Comparison of ENCODE assay signal across 8 cellular contexts in the genomic region with DNA sequence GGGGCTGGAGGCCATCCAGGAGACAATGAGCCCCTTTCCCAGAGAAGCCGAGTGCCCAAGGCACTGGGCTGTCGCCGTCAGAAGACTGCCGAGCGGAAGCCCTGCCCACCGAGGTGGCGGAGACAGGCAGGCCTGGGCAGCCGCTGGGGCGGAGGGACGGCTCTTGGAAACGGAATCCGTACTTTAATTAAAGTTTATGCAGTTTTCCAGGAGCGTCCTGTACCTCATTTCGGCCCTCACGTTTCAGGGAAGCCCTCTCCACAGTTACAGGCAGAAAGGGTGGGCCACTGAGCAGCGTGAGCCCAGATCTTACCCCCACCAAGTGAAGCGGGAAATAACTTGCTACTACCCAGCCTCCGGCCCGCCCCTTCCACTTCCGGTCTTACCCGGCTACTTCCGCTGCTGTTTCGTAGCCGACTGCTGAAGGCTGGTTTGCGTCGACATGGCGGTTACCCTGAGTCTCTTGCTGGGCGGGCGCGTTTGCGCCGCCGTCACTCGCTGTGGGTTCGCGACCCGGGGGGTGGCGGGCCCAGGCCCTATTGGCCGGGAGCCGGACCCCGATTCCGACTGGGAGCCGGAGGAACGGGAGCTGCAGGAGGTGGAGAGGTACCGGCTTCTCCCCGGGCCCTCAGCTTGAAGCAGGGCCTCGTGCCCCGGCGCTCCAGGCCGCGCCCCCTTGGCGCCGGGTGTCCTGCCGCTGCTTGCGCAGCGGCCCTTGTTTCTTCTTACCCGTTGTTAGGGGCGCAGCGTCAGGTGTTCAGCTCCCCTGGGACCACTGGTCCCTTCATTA. TPM values are rescaled to one million over a fixed set of nuclear protein-coding genes. Genes with fewer than 3 reads are reported as not detected.
A peak's percentile ranks its signal among the peaks of the same experiment; 100 is the strongest.
DNase-seq lines count a peak whose midpoint lies in the region; ATAC-seq and TF ChIP-seq lines count a peak whose summit lies in the region.

A gene with protein sequence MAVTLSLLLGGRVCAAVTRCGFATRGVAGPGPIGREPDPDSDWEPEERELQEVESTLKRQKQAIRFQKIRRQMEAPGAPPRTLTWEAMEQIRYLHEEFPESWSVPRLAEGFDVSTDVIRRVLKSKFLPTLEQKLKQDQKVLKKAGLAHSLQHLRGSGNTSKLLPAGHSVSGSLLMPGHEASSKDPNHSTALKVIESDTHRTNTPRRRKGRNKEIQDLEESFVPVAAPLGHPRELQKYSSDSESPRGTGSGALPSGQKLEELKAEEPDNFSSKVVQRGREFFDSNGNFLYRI (plus strand): TSS at position 402 of the 790 bp plus-strand sequence. CDS start 41 bp downstream, at position 443.

- no peaks in the 10 kb centered on the region for H3K9me3 ChIP-seq in PC-3 (ENCODE audit: low read length)

- peak; percentile 91 for DNase-seq in DMS53 (lab: John Stamatoyannopoulos, UW)
- peak; percentile 92 for DNase-seq in Jurkat, Clone E6-1 (ENCODE audit: low read depth, low spot score)
- DNase-seq in PC-3 = peak; percentile 85
- DNase-seq in activated T-cell treated with anti-CD3 and anti-CD28 coated beads for 48 hours (ENCODE audit: low read depth) = peak; percentile 87
- peak; percentile 54 for DNase-seq in epithelial cell of proximal tubule (ENCODE audit: low read depth)
- DNase-seq in mucosa of gallbladder (ENCODE audit: low spot score) = peak; percentile 93
- DNase-seq in stimulated activated CD8-positive, alpha-beta memory T cell treated with anti-CD3 and anti-CD28 coated beads, Interleukin-4, amount 100 ng/mL, for 24 hours (ENCODE audit: low read depth) = peak; percentile 87

- BruUV-seq in PC-3 (replicated peaks; lab: Mats Ljungman, UMichigan) = no TSS peak

- TF ChIP-seq CTCF in PC-3 (conservative IDR thresholded peaks at IDR 0.05; ENCODE audit: low read depth, low read length) (no peak), epithelial cell of proximal tubule (conservative IDR thresholded peaks at IDR 0.05; ENCODE audit: low read depth, low read length) (no peak)

- peak within 1 kb of the TSS; percentile 60 for H2AFZ ChIP-seq in PC-3 (ENCODE audit: low read length)

- H3K79me2 ChIP-seq in PC-3 (ENCODE audit: low read length) = peaks cover 62% of the 10 kb centered on the region

- POLR2A ChIA-PET in PC-3 (lab: Charles Lee; ENCODE audit: unreplicated experiment) = no interaction called here

- peak within 1 kb of the TSS; percentile 97 for H3K4me2 ChIP-seq in PC-3 (ENCODE audit: low read length)

- peaks cover 18% of the 10 kb centered on the region for H3K36me3 ChIP-seq in PC-3 (ENCODE audit: low read depth, low read length)

- H4K20me1 ChIP-seq in PC-3 (ENCODE audit: low read length) = peaks cover 35% of the 10 kb centered on the region

- intact Hi-C loops in PC-3 (cut with micrococcal nuclease) = loop anchor here (5.0 kb wide), 1 partner anchor 33 kb away; the partner anchor contains the start of genes CIB1 and GDPGP1

- ATAC-seq in GM21717 (IDR thresholded peaks at IDR 0.05; ENCODE audit: unreplicated experiment) = peak; percentile 91
- ATAC-seq in PC-3 = peak; percentile 80

- H3K4me1 ChIP-seq in PC-3 (ENCODE audit: insufficient read depth, low read length) = peaks cover 55% of the 10 kb centered on the region

- H3F3A ChIP-seq in PC-3 (ENCODE audit: low read length, unreplicated experiment) = no peaks in the 10 kb centered on the region

- peak within 1 kb of the TSS; percentile 96 for H3K9ac ChIP-seq in PC-3 (ENCODE audit: low read length)

- peak within 1 kb of the TSS; percentile 76 for H3K27ac ChIP-seq in PC-3 (ENCODE audit: low read length)

- CTCF ChIA-PET in PC-3 (lab: Charles Lee) = no interaction called here

- peak within 1 kb of the TSS; percentile 94 for H3K4me3 ChIP-seq in Jurkat, Clone E6-1 (ENCODE audit: low read length)
- peak within 1 kb of the TSS; percentile 77 for H3K4me3 ChIP-seq in PC-3 (ENCODE audit: low read length)
- peak within 1 kb of the TSS; percentile 94 for H3K4me3 ChIP-seq in epithelial cell of proximal tubule (ENCODE audit: low read depth, low read length)

- no peaks in the 10 kb centered on the region for H3K9me2 ChIP-seq in PC-3 (replicated peaks; ENCODE audit: low read length)

- H3K27me3 ChIP-seq in PC-3 (ENCODE audit: low read length) = no peaks in the 10 kb centered on the region

RNA-seq across cellular contexts. Expression of the gene that starts here (rescaled TPM):
- 39.1 TPM for polyA plus RNA-seq in Jurkat, Clone E6-1 (2012; ENCODE audit: insufficient read depth, insufficient read length)
- total RNA-seq in PC-3 (2014; rRNA removed) = 99.3 and 114 TPM in 2 replicates
- total RNA-seq in epithelial cell of proximal tubule = 74.8 and 79.6 TPM in 2 replicates
- total RNA-seq in mucosa of gallbladder = 91.8 TPM

Comparison
In these comparisons a context has a peak if more than half of its experiments do, and no peak if none do; other contexts are left out.
1. Peak in every context shown above with its lines: DNase-seq, ATAC-seq, H3K4me3 ChIP-seq and H3K27ac ChIP-seq.